8 cellular contexts compared by ENCODE assay signal in genomic region chr7:35725280-35725680, GRCh38. TPM values are rescaled to one million over a fixed set of nuclear protein-coding genes. Genes with fewer than 3 reads are reported as not detected.
DNase-seq lines count a peak whose midpoint lies in the region; ATAC-seq and TF ChIP-seq lines count a peak whose summit lies in the region.

No MANE protein-coding gene starts in this region.

- TF ChIP-seq POLR2A in IMR-90 (IDR thresholded peaks at IDR 0.05; ENCODE audit: low read depth, low read length): no peak

- H3K36me3 Mint-ChIP-seq in nephron progenitor cell (ENCODE audit: low read depth): no peaks in the 10 kb centered on the region

- H2AK5ac ChIP-seq in IMR-90 (ENCODE audit: low read depth, low read length): no peak overlapping the region

- H3K9ac ChIP-seq in BLaER1 treated with 17β-estradiol and CSF1 and Interleukin-3, amounts not matched to agents 10 nM and 100 nM: 0 out of 22 replicates have a peak overlapping the region, but pooled peaks of 1 of the 11 experiments have one; percentile 22
- no peak overlapping the region for H3K9ac ChIP-seq in IMR-90 (ENCODE audit: low read depth, low read length)

- H3K27ac ChIP-seq in BLaER1 treated with 17β-estradiol and CSF1 and Interleukin-3, amounts not matched to agents 10 nM and 100 nM: peak overlapping the region in 4 of 11 experiments; percentile 5 to 26 (median 15); a peak in 1 of 22 replicates
- no peak overlapping the region for H3K27ac ChIP-seq in IMR-90 (ENCODE audit: insufficient read depth, low read length)

- H4K20me1 ChIP-seq in BLaER1 treated with 17β-estradiol and CSF1 and Interleukin-3, amounts not matched to agents 10 nM and 100 nM: no peaks in the 10 kb centered on the region
- H4K20me1 ChIP-seq in IMR-90 (ENCODE audit: insufficient read depth, low read length): no peaks in the 10 kb centered on the region

- no peak overlapping the region for H3K4me3 Mint-ChIP-seq in nephron progenitor cell

- TF ChIP-seq CTCF in IMR-90 (conservative IDR thresholded peaks at IDR 0.05; ENCODE audit: low read depth, low read length): no peak
- TF ChIP-seq CTCF in nephron progenitor cell (IDR thresholded peaks at IDR 0.05): no peak

- H3K4me1 ChIP-seq in BLaER1 treated with 17β-estradiol and CSF1 and Interleukin-3, amounts not matched to agents 10 nM and 100 nM: peaks cover 50 to 90% (median 75%) of the 10 kb centered on the region in 10 experiments
- peaks cover 2% of the 10 kb centered on the region; the same call in 1 of the 2 replicates for H3K4me1 ChIP-seq in IMR-90 (ENCODE audit: control insufficient read depth, insufficient read depth, low read length)

- no peaks in the 10 kb centered on the region for H3K79me1 ChIP-seq in IMR-90 (ENCODE audit: low read depth in 1 of 2, low read length in 2 of 2)

- DNase-seq in IMR-90 (no peak), activated gamma-delta T cell treated with Interleukin-2 at 50 U/mL for 16 hours (peak; percentile 70), NCI-H69 (lab: John Stamatoyannopoulos, UW) (no peak), HPDE6-E6E7 (ENCODE audit: extremely low spot score) (no peak), nephron progenitor cell (no peak), middle frontal gyrus (ENCODE audit: extremely low spot score, low spot score) (no peak)

- H3K23ac ChIP-seq in IMR-90 (ENCODE audit: low read depth, low read length): no peak overlapping the region

- H2AFZ ChIP-seq in IMR-90 (replicated peaks; ENCODE audit: low read length, poor library complexity): peak overlapping the region; percentile 23

- no peak overlapping the region for H3K18ac ChIP-seq in IMR-90 (ENCODE audit: low read depth, low read length)

- no peak overlapping the region for H4K8ac ChIP-seq in IMR-90 (ENCODE audit: low read depth in 2 of 2, low read length in 2 of 2)

- no peak for TF ChIP-seq RAD21 in IMR-90 (IDR thresholded peaks at IDR 0.05; ENCODE audit: low read length)

- peaks cover 6% of the 10 kb centered on the region for H3K27me3 Mint-ChIP-seq in nephron progenitor cell (ENCODE audit: low read depth, poor library complexity)

- no peak overlapping the region for H3K27ac Mint-ChIP-seq in nephron progenitor cell

- H3K4ac ChIP-seq in IMR-90 (ENCODE audit: low read depth, low read length): no peak overlapping the region

- H3K9me1 ChIP-seq in IMR-90 (ENCODE audit: insufficient read depth, low read length): no peaks in the 10 kb centered on the region

- H2BK20ac ChIP-seq in IMR-90 (ENCODE audit: low read depth, low read length): no peak overlapping the region

- peaks cover 4% of the 10 kb centered on the region for H3K4me1 Mint-ChIP-seq in nephron progenitor cell

- H3K36me3 ChIP-seq in BLaER1 treated with 17β-estradiol and CSF1 and Interleukin-3, amounts not matched to agents 10 nM and 100 nM: no peaks in the 10 kb centered on the region
- H3K36me3 ChIP-seq in IMR-90 (ENCODE audit: control insufficient read depth, insufficient read depth, low read length): no peaks in the 10 kb centered on the region

- no peak overlapping the region for H2BK15ac ChIP-seq in IMR-90 (ENCODE audit: low read depth, low read length)

- no peaks in the 10 kb centered on the region for H3K9me3 Mint-ChIP-seq in nephron progenitor cell

- intact Hi-C loops in IMR-90 (cut with micrococcal nuclease): no loop called here

- POLR2A ChIA-PET in IMR-90 (lab: Charles Lee; ENCODE audit: unreplicated experiment): interaction anchor here (0.6 kb wide), 1 partner anchor 1821 kb away, joined by 17 read pairs; no protein-coding TSS in a partner anchor

- H2BK5ac ChIP-seq in IMR-90 (ENCODE audit: low read depth, low read length, poor library complexity, severe bottlenecking): no peak overlapping the region

- dilution Hi-C loops in IMR-90 (cut with HindIII; ENCODE audit: low sequenced_read_pairs, unreplicated experiment): no loop called here

- no peak overlapping the region for H3K56ac ChIP-seq in IMR-90 (ENCODE audit: extremely low read depth, insufficient read depth, low read length)

- in situ Hi-C loops in IMR-90 (cut with MboI; ENCODE audit: low sequenced_read_pairs): no loop called here

- H3K27me3 ChIP-seq in BLaER1 treated with 17β-estradiol and CSF1 and Interleukin-3, amounts not matched to agents 10 nM and 100 nM: no peaks in the 10 kb centered on the region
- H3K27me3 ChIP-seq in IMR-90 (ENCODE audit: control insufficient read depth, insufficient read depth, low read length): peaks cover 5% of the 10 kb centered on the region

- no peak overlapping the region for H4K5ac ChIP-seq in IMR-90 (ENCODE audit: low read depth, low read length)

- CTCF ChIA-PET in IMR-90 (lab: Yijun Ruan, JAX): interaction anchor here (0.6 kb wide), 1 partner anchor 33 kb away, joined by 3 read pairs; no protein-coding TSS in a partner anchor

- no TSS peak for BruUV-seq in IMR-90 (replicated peaks; lab: Mats Ljungman, UMichigan)

- H2AK9ac ChIP-seq in IMR-90 (replicated peaks; ENCODE audit: low read depth, low read length, poor library complexity): no peak overlapping the region

- no peak overlapping the region for H3K14ac ChIP-seq in IMR-90 (replicated peaks; ENCODE audit: low read depth, low read length)

- H4K91ac ChIP-seq in IMR-90 (ENCODE audit: insufficient read depth, low read depth, low read length): no peak overlapping the region

- peaks cover 0 to 9% (median 6%) of the 10 kb centered on the region in 11 experiments; a peak in 11 of 22 replicates for H3K9me3 ChIP-seq in BLaER1 treated with 17β-estradiol and CSF1 and Interleukin-3, amounts not matched to agents 10 nM and 100 nM (replicated peaks in 1 of 11)
- no peaks in the 10 kb centered on the region; the same call in 1 of the 2 replicates for H3K9me3 ChIP-seq in IMR-90 (ENCODE audit: control insufficient read depth, insufficient read depth, low read length)

- no peak overlapping the region for H2BK120ac ChIP-seq in IMR-90 (ENCODE audit: low read depth, low read length)

- 80% methylated on average over 5 of the region's 10 CpGs; no CpG with 5 or more reads in 1 of the 2 experiments for WGBS in IMR-90 (ENCODE audit: extremely low coverage in 2 of 2, insufficient read length in 1 of 2), 2 experiments

- peak; percentile 45 for ATAC-seq in GM21367 (IDR thresholded peaks at IDR 0.05; ENCODE audit: unreplicated experiment)
- ATAC-seq in IMR-90 (ENCODE audit: low read depth): no peak

- H3K4me2 ChIP-seq in BLaER1 treated with 17β-estradiol and CSF1 and Interleukin-3, amounts not matched to agents 10 nM and 100 nM: peak overlapping the region in 10 of 11 experiments; percentile 14 to 63 (median 50); a peak in 16 of 22 replicates
- H3K4me2 ChIP-seq in IMR-90 (ENCODE audit: low read depth, low read length): no peak overlapping the region

- H3K4me3 ChIP-seq in BLaER1 treated with 17β-estradiol and CSF1 and Interleukin-3, amounts not matched to agents 10 nM and 100 nM: no peak overlapping the region
- no peak overlapping the region for H3K4me3 ChIP-seq in IMR-90 (ENCODE audit: insufficient read depth, low read depth, low read length)

TF ChIP-seq in IMR-90, 13 proteins besides CTCF, POLR2A, EP300 and RAD21:
- TF ChIP-seq MAZ (IDR thresholded peaks at IDR 0.05; ENCODE audit: borderline replicate concordance, low read depth, low read length): no peak
- no peak for TF ChIP-seq BHLHE40 (IDR thresholded peaks at IDR 0.05; ENCODE audit: low read depth, low read length)
- no peak for TF ChIP-seq SMC3 (IDR thresholded peaks at IDR 0.05; ENCODE audit: low read depth, low read length)
- no peak for TF ChIP-seq FOS (IDR thresholded peaks at IDR 0.05; ENCODE audit: low read depth, low read length)
- TF ChIP-seq RCOR1 (IDR thresholded peaks at IDR 0.05; ENCODE audit: insufficient replicate concordance, low read length): no peak
- no peak for TF ChIP-seq MAFK (IDR thresholded peaks at IDR 0.05; ENCODE audit: low read depth, low read length)
- no peak for TF ChIP-seq NFE2L2 (IDR thresholded peaks at IDR 0.05; ENCODE audit: low read depth, low read length)
- TF ChIP-seq MXI1 (IDR thresholded peaks at IDR 0.05; ENCODE audit: borderline replicate concordance, low read depth, low read length): no peak
TF ChIP-seq in IMR-90: peak in this region for 0.

RNA-seq across cellular contexts. Expression of gene HERPUD2, which starts 30.3 kb away (rescaled TPM):
- 18.3 and 22.2 TPM in 2 replicates for total RNA-seq in IMR-90 (2012; rRNA removed)
- polyA plus RNA-seq in IMR-90 (2012; rRNA removed): 26.8 and 27.2 TPM in 2 replicates
- polyA plus RNA-seq in IMR-90 (2012; cell fraction: cytosol; rRNA removed): 7.9 and 15.9 TPM in 2 replicates
- polyA plus RNA-seq in IMR-90 (2012; cell fraction: nucleus; rRNA removed; ENCODE audit: low replicate concordance): 11.7 and 13.3 TPM in 2 replicates
